Comparison of ENCODE assay signal across 14 cellular contexts in the genomic region with DNA sequence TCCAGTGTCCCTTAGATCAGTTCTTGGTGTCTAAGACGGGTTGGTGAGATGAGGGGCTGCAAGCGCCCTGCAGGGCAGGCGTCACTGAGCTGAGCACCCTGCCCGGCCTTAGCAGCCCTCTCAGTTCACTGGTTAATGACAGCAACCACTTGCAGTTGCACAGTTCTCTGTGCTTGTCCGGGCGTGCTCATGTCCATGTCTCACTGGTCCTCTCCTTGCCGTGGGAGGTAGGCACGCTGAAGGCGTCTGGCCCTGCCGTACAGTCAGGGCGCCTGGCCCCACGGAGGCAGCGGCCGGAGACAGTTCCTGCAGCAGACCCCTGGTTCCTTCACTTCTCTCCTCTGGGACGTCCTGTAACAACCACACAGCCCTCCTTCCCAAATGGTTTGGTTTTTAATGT.
"Had no signal": no experiment of that assay in that cellular context is flagged by ENCODE, and none has a peak within 500 bp of the region (broad histone marks: within the 10 kb centered on the region; RNA-seq: fewer than 3 reads in every experiment).

No MANE protein-coding gene starts in this region.

- H3K4me1 Mint-ChIP-seq: activated T-helper 17 cell treated with anti-CD3 and anti-CD28 coated beads, Interleukin-2, amount 50 U/mL, for 72 hours; naive B cell had no signal

- ATAC-seq: activated T-helper 17 cell treated with anti-CD3 and anti-CD28 coated beads, Interleukin-2, amount 50 U/mL, for 72 hours; left cardiac atrium had no signal

- H3K27ac ChIP-seq: parathyroid adenoma, sigmoid colon, tibial nerve, WERI-Rb-1 had no signal

- H3K4me1 ChIP-seq: parathyroid adenoma, sigmoid colon, tibial nerve had no signal

- H3K9me3 ChIP-seq: sigmoid colon, SK-N-SH, tibial nerve had no signal

- DNase-seq: activated CD4-positive, alpha-beta T cell treated with anti-CD3 and anti-CD28 coated beads, Interleukin-2, amount 50 U/mL, for 48 hours; activated naive CD4-positive, alpha-beta T cell treated with Interleukin-2 at 50 U/mL for 16 hours; aorta; head of caudate nucleus; left cardiac atrium; naive B cell; sigmoid colon; SK-N-SH; stimulated activated CD4-positive, alpha-beta T cell treated with anti-CD3 and anti-CD28 coated beads, Interleukin-12 subunit alpha, Interleukin-12 subunit beta, amount 100 ng/mL, for 4 hours; stimulated activated CD4-positive, alpha-beta T cell treated with anti-CD3 and anti-CD28 coated beads, Interleukin-2, amount 100 ng/mL, for 24 hours; WERI-Rb-1 had no signal

- H3K27ac Mint-ChIP-seq: activated T-helper 17 cell treated with anti-CD3 and anti-CD28 coated beads, Interleukin-2, amount 50 U/mL, for 72 hours; naive B cell had no signal

- H3K4me3 ChIP-seq: sigmoid colon, tibial nerve had no signal

- H3K27me3 ChIP-seq: tibial nerve had no signal

- H3K36me3 ChIP-seq: sigmoid colon, tibial nerve, WERI-Rb-1 had no signal

- H3K9me3 Mint-ChIP-seq: activated T-helper 17 cell treated with anti-CD3 and anti-CD28 coated beads, Interleukin-2, amount 50 U/mL, for 72 hours had no signal

- H3K4me3 Mint-ChIP-seq: activated T-helper 17 cell treated with anti-CD3 and anti-CD28 coated beads, Interleukin-2, amount 50 U/mL, for 72 hours; naive B cell had no signal

- H3K36me3 Mint-ChIP-seq: naive B cell had no signal
